In the genomic region with DNA sequence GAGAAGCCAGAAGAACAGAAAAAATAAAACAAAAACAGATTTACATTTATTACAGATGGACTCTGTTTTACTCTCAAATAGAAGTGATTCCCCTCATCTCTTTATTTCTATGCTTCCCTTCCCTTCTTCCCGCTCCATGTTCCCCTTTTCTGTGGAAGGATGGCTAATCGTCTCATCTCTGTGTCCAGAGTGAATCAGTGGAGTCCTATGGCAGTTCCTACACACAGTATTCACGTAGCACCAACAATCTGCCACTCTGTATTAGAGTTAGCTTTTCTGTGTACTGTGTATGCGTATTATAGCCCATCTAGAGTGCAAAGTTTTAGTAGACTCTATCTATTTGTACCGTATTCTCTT, we compare ENCODE assay signal across 14 cellular contexts. TPM values are rescaled to one million over a fixed set of nuclear protein-coding genes. Genes with fewer than 3 reads are reported as not detected.
DNase-seq lines count a peak whose midpoint lies in the region; ATAC-seq and TF ChIP-seq lines count a peak whose summit lies in the region.
"Had no signal": no experiment of that assay in that cellular context is flagged by ENCODE, and none has a peak within 500 bp of the region (broad histone marks: within the 10 kb centered on the region; RNA-seq: fewer than 3 reads in every experiment).

No MANE protein-coding gene starts in this region.

- no peak overlapping the region for H3K27ac Mint-ChIP-seq in T-helper 17 cell

- peak; percentile 17; the same call in 2 of the 3 replicates for ATAC-seq in SK-N-SH treated with all-trans-retinoic acid at 6 μM for 48 hours
- ATAC-seq in body of pancreas: no peak
- no peak for ATAC-seq in heart left ventricle
- ATAC-seq in T-helper 17 cell: no peak
- ATAC-seq in HG03439 (IDR thresholded peaks at IDR 0.05; ENCODE audit: unreplicated experiment): no peak
- ATAC-seq: A549 had no signal

- H2AFZ ChIP-seq in SK-N-SH (ENCODE audit: low read depth): no peak overlapping the region

- intact Hi-C loops in body of pancreas (cut with DNase I) (no loop called here), uterus (cut with DNase I; ENCODE audit: low total_unique reads) (no loop called here), heart left ventricle (cut with DNase I) (loop anchor here in 4 of 10 donors (10.0 kb wide), 5 partner anchors 144 to 784 kb away; partner anchors contain the start of genes B3GALNT2 (in 1 of the 4), GPR137B (in 1 of the 4) and MTR (in 1 of the 4))

- H3K36me3 Mint-ChIP-seq in T-helper 17 cell (ENCODE audit: low read depth): no peaks in the 10 kb centered on the region

- no peak for TF ChIP-seq POLR2A in body of pancreas (IDR thresholded peaks at IDR 0.05)
- TF ChIP-seq POLR2A in uterus (IDR thresholded peaks at IDR 0.05): no peak
- TF ChIP-seq POLR2A in heart left ventricle (IDR thresholded peaks at IDR 0.05): no peak

- no peaks in the 10 kb centered on the region for H3K36me3 ChIP-seq in SK-N-SH (replicated peaks in 1 of 2; ENCODE audit: control insufficient read depth in 1 of 2, insufficient read depth in 2 of 2, low read length in 1 of 2)
- H3K36me3 ChIP-seq in body of pancreas (replicated peaks in 1 of 2; ENCODE audit: insufficient read depth in 1 of 2, low read depth in 2 of 2): no peaks in the 10 kb centered on the region
- H3K36me3 ChIP-seq in uterus: no peaks in the 10 kb centered on the region
- H3K36me3 ChIP-seq in heart left ventricle: no peaks in the 10 kb centered on the region

- H4K20me1 ChIP-seq in SK-N-SH (ENCODE audit: insufficient read depth): no peaks in the 10 kb centered on the region

- CTCF ChIA-PET in SK-N-SH (lab: Yijun Ruan, JAX): interaction anchor here (1.1 kb wide), 1 partner anchor 10 kb away, joined by 4 read pairs; no protein-coding TSS in a partner anchor

- H3K27ac ChIP-seq in SK-N-SH (ENCODE audit: low read depth in 2 of 2, low read length in 1 of 2) (no peak overlapping the region), body of pancreas (peak overlapping the region; percentile 27 to 83 (median 68)), uterus (no peak overlapping the region), heart left ventricle (no peak overlapping the region)
- H3K27ac ChIP-seq: A549, HL-60 had no signal

- H3K27me3 ChIP-seq in SK-N-SH (ENCODE audit: insufficient read depth): no peaks in the 10 kb centered on the region; the same call in 1 of the 2 replicates
- no peaks in the 10 kb centered on the region for H3K27me3 ChIP-seq in body of pancreas
- H3K27me3 ChIP-seq in uterus: no peaks in the 10 kb centered on the region
- H3K27me3 ChIP-seq in heart left ventricle: peaks cover 0 to 13% (median 0%) of the 10 kb centered on the region in 9 donors

- H3K4me3 ChIP-seq in SK-N-SH (ENCODE audit: low read depth in 2 of 2, low read length in 1 of 2): no peak overlapping the region
- no peak overlapping the region for H3K4me3 ChIP-seq in body of pancreas
- H3K4me3 ChIP-seq in uterus: no peak overlapping the region
- H3K4me3 ChIP-seq in heart left ventricle: no peak overlapping the region
- H3K4me3 ChIP-seq: A549 had no signal

- TF ChIP-seq CTCF in SK-N-SH (IDR thresholded peaks at IDR 0.05) (no peak), body of pancreas (IDR thresholded peaks at IDR 0.05) (no peak), uterus (IDR thresholded peaks at IDR 0.05) (no peak), heart left ventricle (IDR thresholded peaks at IDR 0.05) (no peak)

- no peak for DNase-seq in SK-N-SH
- peak; percentile 47 for DNase-seq in NCI-H2227 treated with DMSO at 0.1 percent for 48 hours (lab: John Stamatoyannopoulos, UW)
- DNase-seq in body of pancreas: no peak
- DNase-seq in uterus: no peak
- DNase-seq in heart left ventricle: no peak
- DNase-seq in T-helper 17 cell: no peak
- DNase-seq: GF-D8, GOT3, NCI-H446 had no signal

- no peaks in the 10 kb centered on the region for H3F3A ChIP-seq in SK-N-SH (replicated peaks; ENCODE audit: insufficient read depth)

- no peaks in the 10 kb centered on the region for H3K79me2 ChIP-seq in SK-N-SH (ENCODE audit: insufficient read depth)

- H3K9ac ChIP-seq in SK-N-SH: no peak overlapping the region

- 55% methylated on average over 5 of the region's 5 CpGs for WGBS in SK-N-SH (ENCODE audit: low lambda C conversion rate)
- 40 to 49% methylated on average over 5 of the region's 5 CpGs for WGBS in body of pancreas, 2 donors
- 87 to 92% (median 90%) methylated on average over 5 of the region's 5 CpGs for WGBS in heart left ventricle, 4 donors

- no peaks in the 10 kb centered on the region for H3K9me2 ChIP-seq in SK-N-SH

- TF ChIP-seq EP300 in SK-N-SH (IDR thresholded peaks at IDR 0.05; ENCODE audit: borderline replicate concordance in 1 of 2, low read depth in 1 of 2, low read length in 1 of 2): no peak

- POLR2A ChIA-PET in SK-N-SH (lab: Yijun Ruan, JAX): no interaction called here

- H3K4me1 Mint-ChIP-seq in T-helper 17 cell: peaks cover 16% of the 10 kb centered on the region

- H3K9me3 ChIP-seq in SK-N-SH (no peaks in the 10 kb centered on the region), body of pancreas (no peaks in the 10 kb centered on the region), uterus (no peaks in the 10 kb centered on the region), heart left ventricle (no peaks in the 10 kb centered on the region), T-helper 17 cell (ENCODE audit: control insufficient read depth, low read length, poor library complexity, severe bottlenecking) (no peaks in the 10 kb centered on the region)
- H3K9me3 ChIP-seq: A549, Caco-2 had no signal

- H3K4me2 ChIP-seq in SK-N-SH: no peak overlapping the region
- H3K4me2 ChIP-seq: A549 had no signal

- peaks cover 13% of the 10 kb centered on the region for H3K27me3 Mint-ChIP-seq in T-helper 17 cell

- no peak overlapping the region for H3K4me3 Mint-ChIP-seq in T-helper 17 cell

- H3K4me1 ChIP-seq in SK-N-SH (ENCODE audit: control insufficient read depth in 1 of 2, insufficient read depth in 2 of 2, low read depth in 1 of 2, low read length in 1 of 2) (no peaks in the 10 kb centered on the region), body of pancreas (peaks cover 77% of the 10 kb centered on the region), uterus (no peaks in the 10 kb centered on the region), heart left ventricle (no peaks in the 10 kb centered on the region)
- H3K4me1 ChIP-seq: A549, Caco-2 had no signal

- TF ChIP-seq RAD21 in SK-N-SH (IDR thresholded peaks at IDR 0.05; ENCODE audit: low read length): no peak

TF ChIP-seq in SK-N-SH treated with all-trans-retinoic acid at 6 μM for 48 hours, 23 proteins besides CTCF, POLR2A, EP300 and RAD21 (continues in another document):
- TF ChIP-seq ARNTL (CRISPR knock-in tag; IDR thresholded peaks at IDR 0.05; ENCODE audit: borderline replicate concordance, low read depth): no peak
- TF ChIP-seq PATZ1 (CRISPR knock-in tag; IDR thresholded peaks at IDR 0.05; ENCODE audit: borderline replicate concordance): no peak
- TF ChIP-seq ISL1 (CRISPR knock-in tag; IDR thresholded peaks at IDR 0.05): no peak
- TF ChIP-seq GLIS3 (CRISPR knock-in tag; IDR thresholded peaks at IDR 0.05): no peak

TF ChIP-seq in SK-N-SH, 30 proteins besides CTCF, POLR2A, EP300 and RAD21:
- TF ChIP-seq USF2 (IDR thresholded peaks at IDR 0.05; ENCODE audit: borderline replicate concordance, low read depth, low read length) (no peak), NRF1 (IDR thresholded peaks at IDR 0.05; ENCODE audit: low read depth, low read length) (no peak)
- TF ChIP-seq, protein P1, sequence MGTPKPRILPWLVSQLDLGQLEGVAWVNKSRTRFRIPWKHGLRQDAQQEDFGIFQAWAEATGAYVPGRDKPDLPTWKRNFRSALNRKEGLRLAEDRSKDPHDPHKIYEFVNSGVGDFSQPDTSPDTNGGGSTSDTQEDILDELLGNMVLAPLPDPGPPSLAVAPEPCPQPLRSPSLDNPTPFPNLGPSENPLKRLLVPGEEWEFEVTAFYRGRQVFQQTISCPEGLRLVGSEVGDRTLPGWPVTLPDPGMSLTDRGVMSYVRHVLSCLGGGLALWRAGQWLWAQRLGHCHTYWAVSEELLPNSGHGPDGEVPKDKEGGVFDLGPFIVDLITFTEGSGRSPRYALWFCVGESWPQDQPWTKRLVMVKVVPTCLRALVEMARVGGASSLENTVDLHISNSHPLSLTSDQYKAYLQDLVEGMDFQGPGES (IDR thresholded peaks at IDR 0.05; ENCODE audit: low read depth, low read length): no peak

RNA-seq across cellular contexts. Expression of gene ERO1B, which starts 6.8 kb away (rescaled TPM):
- 0.79 and 1.3 TPM in 2 replicates for polyA plus RNA-seq in SK-N-SH (2012; rRNA removed)
- 1.4 and 1.6 TPM in 2 replicates for polyA plus RNA-seq in SK-N-SH (2012; cell fraction: cytosol; rRNA removed)
- 0.99 and 1.5 TPM in 2 replicates for polyA plus RNA-seq in SK-N-SH (2012; cell fraction: nucleus; rRNA removed)
- total RNA-seq in body of pancreas: 100 to 1,000 TPM; 136 to 489 TPM
- 10 to 100 TPM; 11.5 to 55.8 (median 19.4) TPM for total RNA-seq in uterus
- 10 to 100 TPM in 3 of 9 donors, 1 to 10 TPM in 6; 6.1 to 11.4 (median 6.9) TPM for total RNA-seq in heart left ventricle
- polyA plus RNA-seq in heart left ventricle: 10 to 100 TPM in 1 of 2 donors, 1 to 10 TPM in 1; 3.6 to 13.9 TPM
- total RNA-seq in T-helper 17 cell: 10 to 100 TPM; 11.1 to 14.9 TPM

Comparison
In these comparisons a context has a peak if more than half of its experiments do, and no peak if none do; other contexts are left out.
1. H3K27ac ChIP-seq: peak in body of pancreas (4 of 4); none in SK-N-SH (0 of 2), uterus (0 of 2) and heart left ventricle (0 of 12).